In genomic region chr4:153497091-153497531, GRCh38 we compare ENCODE assay signal across 7 cellular contexts. TPM values are rescaled to one million over a fixed set of nuclear protein-coding genes. Genes with fewer than 3 reads are reported as not detected.
A peak's percentile ranks its signal among the peaks of the same experiment; 100 is the strongest.
DNase-seq lines count a peak whose midpoint lies in the region; ATAC-seq, FAIRE-seq and TF ChIP-seq lines count a peak whose summit lies in the region.

No MANE protein-coding gene starts in this region.

- in situ Hi-C loops in K562 (cut with MboI) = no loop called here

- no peak for TF ChIP-seq EP300 in K562 (IDR thresholded peaks at IDR 0.05; ENCODE audit: low read length)

- no TSS peak for BruUV-seq in K562 (replicated peaks; lab: Mats Ljungman, UMichigan)

- H3K9me3 ChIP-seq in K562 (replicated peaks; ENCODE audit: control insufficient read depth, insufficient read depth, low read depth, low read length) (no peaks in the 10 kb centered on the region), psoas muscle (no peaks in the 10 kb centered on the region)

- no peak; a peak in 1 of 4 replicates for TF ChIP-seq RAD21 in K562 (CRISPR knock-in tag; conservative IDR thresholded peaks at IDR 0.05 in 1 of 2, IDR thresholded peaks at IDR 0.05 in 1 of 2)

- FAIRE-seq in K562 (lab: Jason Lieb, UNC) = peak; percentile 76

- no peaks in the 10 kb centered on the region for H3K9me1 ChIP-seq in K562 (ENCODE audit: control insufficient read depth, insufficient read depth, low read length)

- TF ChIP-seq POLR2A in K562 (conservative IDR thresholded peaks at IDR 0.05) = no peak

- POLR2A ChIA-PET in K562 (lab: Yijun Ruan, JAX) = interaction anchor here (0.9 to 2.0 kb wide), 2 partner anchors 11 to 14 kb away, joined by 3 to 4 read pairs; no protein-coding TSS in a partner anchor

- DNase-seq in NCI-H226 = peak; percentile 90
- DNase-seq in K562 (ENCODE audit: extremely low read depth in 1 of 4, low spot score in 3 of 4) = peak in 2 of 4 experiments; percentile 69 to 73
- no peak for DNase-seq in psoas muscle
- no peak for DNase-seq in NCI-H1417 (lab: John Stamatoyannopoulos, UW)
- DNase-seq in middle frontal gyrus (ENCODE audit: extremely low spot score, low spot score) = no peak

- TF ChIP-seq CTCF in K562 (IDR thresholded peaks at IDR 0.05 in 2 of 3, conservative IDR thresholded peaks at IDR 0.05 in 1 of 3; ENCODE audit: insufficient read depth in 2 of 3, low read depth in 1 of 3, low read length in 3 of 3) (no peak), psoas muscle (IDR thresholded peaks at IDR 0.05) (no peak)

- H3K27ac ChIP-seq in K562 (ENCODE audit: extremely low read depth, low read depth, low read length) = peak overlapping the region; percentile 45; the same call in 2 of the 3 replicates
- peak overlapping the region; percentile 70 for H3K27ac ChIP-seq in psoas muscle

- H3K27me3 ChIP-seq in K562 (ENCODE audit: control insufficient read depth in 2 of 2, insufficient read depth in 2 of 2, low read length in 2 of 2) = no peaks in the 10 kb centered on the region
- no peaks in the 10 kb centered on the region for H3K27me3 ChIP-seq in psoas muscle (ENCODE audit: insufficient read depth in 3 of 3, low read length in 2 of 3)

- H3K36me3 ChIP-seq in K562 (ENCODE audit: control insufficient read depth, insufficient read depth, low read length) (peaks cover 5% of the 10 kb centered on the region; the same call in 2 of the 3 replicates), psoas muscle (ENCODE audit: insufficient read depth in 1 of 2, low read depth in 1 of 2) (no peaks in the 10 kb centered on the region)

- ATAC-seq in GM21390 (IDR thresholded peaks at IDR 0.05; ENCODE audit: unreplicated experiment) = peak; percentile 48
- peak; percentile 68 for ATAC-seq in K562
- peak; percentile 17 to 37 (median 27) for ATAC-seq in psoas muscle
- no peak for ATAC-seq in GM18867 (IDR thresholded peaks at IDR 0.05; ENCODE audit: unreplicated experiment)

- H3K4me3 ChIP-seq in K562 = no peak overlapping the region
- no peak overlapping the region for H3K4me3 ChIP-seq in psoas muscle

- H3K4me1 ChIP-seq in K562 (replicated peaks in 1 of 2; ENCODE audit: control insufficient read depth in 2 of 2, insufficient read depth in 2 of 2, low read length in 2 of 2) = peaks cover 19 to 34% of the 10 kb centered on the region in 2 experiments
- peaks cover 63% of the 10 kb centered on the region for H3K4me1 ChIP-seq in psoas muscle

- H4K20me1 ChIP-seq in K562 (replicated peaks; ENCODE audit: control insufficient read depth, insufficient read depth, low read length) = peaks cover 19% of the 10 kb centered on the region

- peak overlapping the region; percentile 14 to 43; a peak in 1 of 4 replicates for H3K9ac ChIP-seq in K562 (ENCODE audit: insufficient read depth in 1 of 2, low read depth in 2 of 2, low read length in 2 of 2)

- CTCF ChIA-PET in K562 (lab: Yijun Ruan, JAX; ENCODE audit: low intra/inter-chr PET ratio) = no interaction called here

- H2AFZ ChIP-seq in K562 (ENCODE audit: low read depth, low read length) = no peak overlapping the region

- H3K4me2 ChIP-seq in K562 (ENCODE audit: insufficient read depth, low read length) = peak overlapping the region; percentile 33

- H3K79me2 ChIP-seq in K562 (ENCODE audit: control insufficient read depth, insufficient read depth, low read length) = peaks cover 49% of the 10 kb centered on the region

- 29% methylated on average over 4 of the region's 4 CpGs for WGBS in K562 (ENCODE audit: insufficient coverage, low coverage, missing lambda C conversion rate)
- WGBS in psoas muscle, 3 donors = 51 to 64% (median 54%) methylated on average over 4 of the region's 4 CpGs

- intact Hi-C loops in K562 (cut with micrococcal nuclease) = no loop called here
- intact Hi-C loops in psoas muscle (cut with DNase I) = no loop called here

TF ChIP-seq in K562, 482 proteins besides CTCF, POLR2A, EP300 and RAD21 (continues in another document):
- no peak for TF ChIP-seq E2F6 (IDR thresholded peaks at IDR 0.05; ENCODE audit: borderline replicate concordance in 1 of 2, extremely low read depth in 1 of 2, insufficient read depth in 1 of 2, insufficient read length in 1 of 2, low read depth in 1 of 2, low read length in 1 of 2, poor library complexity in 1 of 2, severe bottlenecking in 1 of 2)
- peak; percentile 33; the same call in 1 of the 2 replicates for TF ChIP-seq MYC (IDR thresholded peaks at IDR 0.05; ENCODE audit: low read depth, low read length)
- no peak for TF ChIP-seq MYC (CRISPR knock-in tag; IDR thresholded peaks at IDR 0.05; ENCODE audit: borderline replicate concordance, low read depth)
- TF ChIP-seq ETV5 (CRISPR knock-in tag; IDR thresholded peaks at IDR 0.05; ENCODE audit: low read depth) = 0 out of 2 replicates have a peak, but pooled peaks have one; percentile 32
- TF ChIP-seq NCOR1 (IDR thresholded peaks at IDR 0.05) = 0 out of 2 replicates have a peak, but pooled peaks have one; percentile 5
- TF ChIP-seq NCOA2 (IDR thresholded peaks at IDR 0.05; ENCODE audit: partially characterized antibody in 2 of 2) = no peak
- no peak for TF ChIP-seq ZNF277 (CRISPR knock-in tag; IDR thresholded peaks at IDR 0.05; ENCODE audit: borderline replicate concordance)
- peak; percentile 63; the same call in 1 of the 2 replicates for TF ChIP-seq ZEB2 (IDR thresholded peaks at IDR 0.05)
- TF ChIP-seq L3MBTL2 (IDR thresholded peaks at IDR 0.05) = 0 out of 2 replicates have a peak, but pooled peaks have one; percentile 41
- peak; percentile 43 for TF ChIP-seq ATF7 (IDR thresholded peaks at IDR 0.05)
- TF ChIP-seq TCF3 (CRISPR knock-in tag; IDR thresholded peaks at IDR 0.05) = peak; percentile 50; the same call in 1 of the 2 replicates
- TF ChIP-seq TEAD4 (IDR thresholded peaks at IDR 0.05; ENCODE audit: low read length) = peak; percentile 40; the same call in 1 of the 2 replicates
- no peak for TF ChIP-seq TEAD4 (CRISPR knock-in tag; IDR thresholded peaks at IDR 0.05; ENCODE audit: borderline replicate concordance)
- peak; percentile 69 for TF ChIP-seq ATF3 (IDR thresholded peaks at IDR 0.05)
- no peak for TF ChIP-seq ATF3 (CRISPR knock-in tag; conservative IDR thresholded peaks at IDR 0.05)
- 0 out of 2 replicates have a peak, but pooled peaks have one; percentile 8 for TF ChIP-seq JUN (IDR thresholded peaks at IDR 0.05; ENCODE audit: borderline replicate concordance, low read depth, low read length)
- no peak for TF ChIP-seq JUN (CRISPR knock-in tag; IDR thresholded peaks at IDR 0.05; ENCODE audit: borderline replicate concordance)

RNA-seq across cellular contexts. Expression of gene TMEM131L, which starts 31.0 kb away (rescaled TPM):
- total RNA-seq in K562 (2011; cell fraction: chromatin; rRNA removed; ENCODE audit: low replicate concordance) = 67.0 and 118 TPM in 2 replicates
- 37.9 and 39.4 TPM in 2 replicates for total RNA-seq in K562 (2011; cell fraction: nucleolus; rRNA removed)
- 60.0 and 67.7 TPM in 2 replicates for total RNA-seq in K562 (2011; cell fraction: nucleoplasm; rRNA removed)
- total RNA-seq in K562 (2014; rRNA removed) (12.9 and 13.2 TPM in 2 replicates), K562 (2014; rRNA removed; fragmentation: Illumina TruSeq; extraction: Trizol) (15.0 and 16.0 TPM in 2 replicates), K562 (2015; rRNA removed; fragmentation: Illumina TruSeq; extraction: Trizol) (15.6 and 18.8 TPM in 2 replicates), K562 (2021) (18.6 and 20.8 TPM in 2 replicates), psoas muscle (10 to 100 TPM in 2 of 4 donors, 1 to 10 TPM in 2; 6.9 to 21.2 (median 11.5) TPM)
- polyA plus RNA-seq in K562 (2011; rRNA removed) (9.7 and 10.0 TPM in 2 replicates), K562 (2014; fragmentation: Illumina TruSeq; extraction: Trizol) (13.1 and 15.4 TPM in 2 replicates), K562 (2014; fragmentation: Nextera tagmentation; extraction: Ambion mirVana) (1 to 10 TPM; 1.2 to 1.6 TPM), K562 (2014; rRNA removed) (6.9 and 7.5 TPM in 2 replicates), psoas muscle (1 to 10 TPM; 2.1 to 6.7 (median 3.3) TPM)
- 6.9 and 9.0 TPM in 2 replicates for polyA plus RNA-seq in K562 (2011; cell fraction: cytosol; rRNA removed)
- polyA plus RNA-seq in K562 (2011; cell fraction: nucleus; rRNA removed) = 23.1 and 24.6 TPM in 2 replicates
- polyA plus RNA-seq in K562 (2012) = 10.8 and 11.2 TPM in 2 replicates
- 25.0 and 34.9 TPM in 2 replicates for polyA minus RNA-seq in K562 (2011; rRNA and poly(A)+ RNA removed)
- 11.2 and 18.8 TPM in 2 replicates for polyA minus RNA-seq in K562 (2011; cell fraction: cytosol; rRNA and poly(A)+ RNA removed)
- polyA minus RNA-seq in K562 (2011; cell fraction: nucleus; rRNA and poly(A)+ RNA removed) = 35.5 and 61.0 TPM in 2 replicates
